In the genomic region with DNA sequence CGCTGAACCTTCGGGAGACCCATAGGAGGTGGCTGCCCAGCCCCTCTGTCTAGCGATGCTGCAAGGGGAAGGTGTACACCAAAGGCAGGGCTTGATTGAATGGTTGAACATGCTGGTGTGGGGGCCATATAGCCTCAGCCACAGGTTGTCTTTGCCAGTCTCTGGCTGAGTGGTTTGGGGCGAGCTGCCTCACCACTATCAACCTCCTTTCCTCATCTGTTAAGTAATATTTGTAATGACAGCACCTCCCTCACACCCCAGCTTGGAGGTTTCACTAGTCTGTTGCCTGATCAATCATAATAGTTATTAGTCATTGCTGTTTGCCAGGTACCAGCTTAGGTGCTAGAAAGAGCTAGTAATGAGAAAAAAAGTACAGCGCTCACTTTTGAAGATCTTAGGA, we compare ENCODE assay signal across 19 cellular contexts. TPM values are rescaled to one million over a fixed set of nuclear protein-coding genes. Genes with fewer than 3 reads are reported as not detected.
DNase-seq lines count a peak whose midpoint lies in the region; ATAC-seq and TF ChIP-seq lines count a peak whose summit lies in the region.
"Had no signal": no experiment of that assay in that cellular context is flagged by ENCODE, and none has a peak within 500 bp of the region (broad histone marks: within the 10 kb centered on the region; RNA-seq: fewer than 3 reads in every experiment).

No MANE protein-coding gene starts in this region.

- no peaks in the 10 kb centered on the region for H3K27me3 ChIP-seq in BLaER1 treated with 17β-estradiol and CSF1 and Interleukin-3, amounts not matched to agents 10 nM and 100 nM
- no peaks in the 10 kb centered on the region for H3K27me3 ChIP-seq in CD4-positive, alpha-beta T cell (ENCODE audit: control insufficient read depth, insufficient read depth, low read length)
- H3K27me3 ChIP-seq in body of pancreas: no peaks in the 10 kb centered on the region
- H3K27me3 ChIP-seq in mesenchymal stem cell (ENCODE audit: control insufficient read depth in 1 of 2, insufficient read depth in 1 of 2, low read length in 2 of 2): peaks cover 0 to 13% of the 10 kb centered on the region in 2 experiments
- H3K27me3 ChIP-seq: cardiac muscle cell, hepatocyte, tibial artery had no signal

- no peak overlapping the region for H3K27ac ChIP-seq in BLaER1 treated with 17β-estradiol and CSF1 and Interleukin-3, amounts not matched to agents 10 nM and 100 nM
- H3K27ac ChIP-seq in CD4-positive, alpha-beta T cell (ENCODE audit: low read depth, low read length): peak overlapping the region; percentile 95
- H3K27ac ChIP-seq in body of pancreas (no peak overlapping the region), mesenchymal stem cell (ENCODE audit: low read length, poor library complexity, severe bottlenecking) (no peak overlapping the region)
- H3K27ac ChIP-seq: cardiac muscle cell, hepatocyte had no signal

- peaks cover 9 to 75% (median 55%) of the 10 kb centered on the region in 10 experiments for H3K4me1 ChIP-seq in BLaER1 treated with 17β-estradiol and CSF1 and Interleukin-3, amounts not matched to agents 10 nM and 100 nM
- H3K4me1 ChIP-seq in body of pancreas (no peaks in the 10 kb centered on the region), mesenchymal stem cell (ENCODE audit: control insufficient read depth, insufficient read depth, low read depth, low read length) (no peaks in the 10 kb centered on the region)
- H3K4me1 ChIP-seq: HAP-1 had no signal

- H3K27ac Mint-ChIP-seq in CD4-positive, alpha-beta T cell: peak overlapping the region; percentile 97
- H3K27ac Mint-ChIP-seq in naive B cell: peak overlapping the region in 4 of 6 donors; percentile 89 to 99 (median 95)
- H3K27ac Mint-ChIP-seq: mesothelial cell of epicardium had no signal

- no peak overlapping the region for H3K18ac ChIP-seq in mesenchymal stem cell (ENCODE audit: low read depth in 1 of 2, low read length in 2 of 2)

- H3K9me3 Mint-ChIP-seq in CD4-positive, alpha-beta T cell: peaks cover 3% of the 10 kb centered on the region
- no peaks in the 10 kb centered on the region for H3K9me3 Mint-ChIP-seq in naive B cell
- H3K9me3 Mint-ChIP-seq: mesothelial cell of epicardium had no signal

- no peaks in the 10 kb centered on the region for H3K27me3 Mint-ChIP-seq in CD4-positive, alpha-beta T cell
- no peaks in the 10 kb centered on the region for H3K27me3 Mint-ChIP-seq in naive B cell

- H3K36me3 ChIP-seq in BLaER1 treated with 17β-estradiol and CSF1 and Interleukin-3, amounts not matched to agents 10 nM and 100 nM: no peaks in the 10 kb centered on the region
- no peaks in the 10 kb centered on the region for H3K36me3 ChIP-seq in body of pancreas (replicated peaks in 1 of 2; ENCODE audit: insufficient read depth in 1 of 2, low read depth in 2 of 2)
- H3K36me3 ChIP-seq in mesenchymal stem cell (ENCODE audit: control insufficient read depth in 1 of 2, insufficient read depth in 2 of 2, low read depth in 1 of 2, low read length in 2 of 2): no peaks in the 10 kb centered on the region
- H3K36me3 ChIP-seq: cardiac muscle cell, HAP-1, tibial artery had no signal

- H2BK5ac ChIP-seq in mesenchymal stem cell (ENCODE audit: low read depth, low read length, poor library complexity, severe bottlenecking): no peak overlapping the region

- WGBS in body of pancreas, 2 donors: 82 to 90% methylated on average over 5 of the region's 5 CpGs
- WGBS in mesenchymal stem cell: 87% methylated on average over 5 of the region's 5 CpGs

- POLR2A ChIA-PET in CD4-positive, alpha-beta T cell (lab: Charles Lee): interaction anchor here (5.7 to 11.4 kb wide), 3 partner anchors 7 to 31 kb away, joined by 54 to 203 read pairs (median 129); partner anchors contain the start of gene ZNF831

- H2AFZ ChIP-seq in mesenchymal stem cell (ENCODE audit: low read depth, low read length): no peak overlapping the region
- H2AFZ ChIP-seq: hepatocyte had no signal

- H3K4me2 ChIP-seq in BLaER1 treated with 17β-estradiol and CSF1 and Interleukin-3, amounts not matched to agents 10 nM and 100 nM: peak overlapping the region in 8 of 11 experiments; percentile 22 to 89 (median 81); a peak in 13 of 22 replicates
- no peak overlapping the region for H3K4me2 ChIP-seq in mesenchymal stem cell (ENCODE audit: low read length, poor library complexity, severe bottlenecking)
- H3K4me2 ChIP-seq: hepatocyte had no signal

- intact Hi-C loops in CD4-positive, alpha-beta T cell (cut with DNase I, micrococcal nuclease): loop anchor here (5.0 kb wide), 1 partner anchor 120 kb away; the partner anchor contains the start of gene ATP5F1E (in 2 of the 2)
- intact Hi-C loops in body of pancreas (cut with DNase I): no loop called here

- no peak overlapping the region for H2AK5ac ChIP-seq in mesenchymal stem cell (ENCODE audit: low read length, severe bottlenecking)

- H2BK120ac ChIP-seq in mesenchymal stem cell (ENCODE audit: low read depth, low read length): no peak overlapping the region

- no peaks in the 10 kb centered on the region for H4K20me1 ChIP-seq in BLaER1 treated with 17β-estradiol and CSF1 and Interleukin-3, amounts not matched to agents 10 nM and 100 nM

- H3K9me3 ChIP-seq in BLaER1 treated with 17β-estradiol and CSF1 and Interleukin-3, amounts not matched to agents 10 nM and 100 nM (replicated peaks in 1 of 11): peaks cover 0 to 11% (median 0%) of the 10 kb centered on the region in 11 experiments; a peak in 4 of 22 replicates
- H3K9me3 ChIP-seq in CD4-positive, alpha-beta T cell (ENCODE audit: control insufficient read depth, low read length): no peaks in the 10 kb centered on the region
- no peaks in the 10 kb centered on the region for H3K9me3 ChIP-seq in body of pancreas
- no peaks in the 10 kb centered on the region for H3K9me3 ChIP-seq in mesenchymal stem cell (ENCODE audit: control insufficient read depth, low read length)
- H3K9me3 ChIP-seq: HAP-1, tibial artery had no signal

- no peak overlapping the region for H3K4ac ChIP-seq in mesenchymal stem cell (ENCODE audit: low read depth in 1 of 2, low read length in 2 of 2)

- DNase-seq in CD4-positive, alpha-beta T cell: no peak
- peak; percentile 35 for DNase-seq in activated T-helper 9 cell treated with anti-CD3 and anti-CD28 coated beads, Interleukin-2, amount 50 U/mL, for 16 hours (ENCODE audit: low read depth)
- DNase-seq in naive B cell: no peak
- DNase-seq in body of pancreas: no peak
- DNase-seq in mesenchymal stem cell: no peak
- DNase-seq: kidney glomerular epithelial cell, NCI-H1694 treated with DMSO at 0.1 percent for 48 hours, NCI-H226, Right ventricle myocardium superior, tibial artery had no signal

- no peak overlapping the region for H3K4me3 ChIP-seq in BLaER1 treated with 17β-estradiol and CSF1 and Interleukin-3, amounts not matched to agents 10 nM and 100 nM
- no peak overlapping the region for H3K4me3 ChIP-seq in body of pancreas
- H3K4me3 ChIP-seq in mesenchymal stem cell (ENCODE audit: insufficient read depth in 1 of 2, low read depth in 1 of 2, low read length in 2 of 2): no peak overlapping the region
- H3K4me3 ChIP-seq: cardiac muscle cell, HAP-1, hepatocyte, tibial artery had no signal

- no peak overlapping the region for H2BK15ac ChIP-seq in mesenchymal stem cell (ENCODE audit: low read depth, poor library complexity, severe bottlenecking)

- H3K14ac ChIP-seq in mesenchymal stem cell (ENCODE audit: low read length in 2 of 2): no peak overlapping the region

- no peaks in the 10 kb centered on the region for H3K79me1 ChIP-seq in mesenchymal stem cell (replicated peaks; ENCODE audit: low read length, poor library complexity, severe bottlenecking)

- no peak overlapping the region for H3K9ac ChIP-seq in BLaER1 treated with 17β-estradiol and CSF1 and Interleukin-3, amounts not matched to agents 10 nM and 100 nM
- no peak overlapping the region for H3K9ac ChIP-seq in mesenchymal stem cell (ENCODE audit: low read length)

- TF ChIP-seq CTCF in CD4-positive, alpha-beta T cell (IDR thresholded peaks at IDR 0.05): no peak
- TF ChIP-seq CTCF in body of pancreas (IDR thresholded peaks at IDR 0.05): no peak

- H2BK12ac ChIP-seq in mesenchymal stem cell (ENCODE audit: low read length in 2 of 2): no peak overlapping the region

- H3K4me1 Mint-ChIP-seq in CD4-positive, alpha-beta T cell (ENCODE audit: low read depth): peaks cover 93% of the 10 kb centered on the region
- H3K4me1 Mint-ChIP-seq in naive B cell: peaks cover 40 to 81% (median 74%) of the 10 kb centered on the region in 3 donors

- TF ChIP-seq POLR2A in body of pancreas (IDR thresholded peaks at IDR 0.05): no peak

- H3K4me3 Mint-ChIP-seq in CD4-positive, alpha-beta T cell: peak overlapping the region; percentile 71
- peak overlapping the region in 1 of 8 donors; percentile 24 for H3K4me3 Mint-ChIP-seq in naive B cell
- H3K4me3 Mint-ChIP-seq: mesothelial cell of epicardium had no signal

- H4K8ac ChIP-seq in mesenchymal stem cell (ENCODE audit: low read length): no peak overlapping the region

- peaks cover 57% of the 10 kb centered on the region for H3K36me3 Mint-ChIP-seq in CD4-positive, alpha-beta T cell (ENCODE audit: low read depth)
- peaks cover 8 to 10% of the 10 kb centered on the region in 2 donors for H3K36me3 Mint-ChIP-seq in naive B cell
- H3K36me3 Mint-ChIP-seq: mesothelial cell of epicardium had no signal

- ATAC-seq in CD4-positive, alpha-beta T cell (ENCODE audit: poor library complexity): no peak
- ATAC-seq in naive B cell (ENCODE audit: low read depth in 2 of 2): no peak
- no peak for ATAC-seq in HG02884 (IDR thresholded peaks at IDR 0.05; ENCODE audit: unreplicated experiment)
- no peak for ATAC-seq in body of pancreas
- ATAC-seq: right cardiac atrium had no signal

- H3K23ac ChIP-seq in mesenchymal stem cell (ENCODE audit: low read length in 2 of 2): no peak overlapping the region

- no peak overlapping the region for H4K91ac ChIP-seq in mesenchymal stem cell (ENCODE audit: low read length)

- CTCF ChIA-PET in CD4-positive, alpha-beta T cell (lab: Charles Lee): interaction anchor here (2.0 kb wide), 1 partner anchor 64 kb away, joined by 8 read pairs; no protein-coding TSS in a partner anchor

RNA-seq across cellular contexts. Expression of gene ZNF831, which starts 11.8 kb away (rescaled TPM):
- total RNA-seq in CD4-positive, alpha-beta T cell: 10 to 100 TPM; 24.9 to 25.9 TPM
- 1 to 10 TPM in 4 of 6 donors, under 1 TPM in 2; 0.66 to 2.6 (median 2.3) TPM for polyA plus RNA-seq in naive B cell (ENCODE audit: low read depth in 6 of 6)
- 1 to 10 TPM in 1 of 2 donors, under 1 TPM in 1; 0.66 to 1.6 TPM for total RNA-seq in body of pancreas
- not detected for polyA plus RNA-seq in mesenchymal stem cell (2013, experiment 1 of 2)
- not detected for polyA plus RNA-seq in mesenchymal stem cell (2013, experiment 2 of 2)
- total RNA-seq: cardiac muscle cell, hepatocyte, MCF 10A had no signal
- polyA plus RNA-seq: BJ, cardiac muscle cell, hepatocyte had no signal

Comparison
In these comparisons a context has a peak if more than half of its experiments do, and no peak if none do; other contexts are left out.
1. RNA of gene ZNF831, which starts 11.8 kb away (total RNA-seq): 24.9 to 25.9 TPM in CD4-positive, alpha-beta T cell; 0.66 to 1.6 TPM in body of pancreas; every median in the first group is over 10 times any median in the second.